ENCODE assay signal across 20 cellular contexts in genomic region chr10:21579291-21579690, GRCh38. TPM values are rescaled to one million over a fixed set of nuclear protein-coding genes. Genes with fewer than 3 reads are reported as not detected.
DNase-seq lines count a peak whose midpoint lies in the region; ATAC-seq, FAIRE-seq and TF ChIP-seq lines count a peak whose summit lies in the region.
"Had no signal": no experiment of that assay in that cellular context is flagged by ENCODE, and none has a peak within 500 bp of the region (broad histone marks: within the 10 kb centered on the region; RNA-seq: fewer than 3 reads in every experiment).

No MANE protein-coding gene starts in this region.

- no peak for FAIRE-seq in astrocyte (lab: Jason Lieb, UNC)
- FAIRE-seq: D721Med, GM12892, H54, HTR-8/SVneo had no signal

- no peak overlapping the region for H3K9ac ChIP-seq in astrocyte (ENCODE audit: low read length)

- H3K4me3 Mint-ChIP-seq in activated CD4-positive, alpha-beta T cell treated with anti-CD3 and anti-CD28 coated beads, Interleukin-2, amount 10 ng/mL, durations not matched to agents 7 days and 5 days, result no peak overlapping the region
- no peak overlapping the region for H3K4me3 Mint-ChIP-seq in GM23338
- H3K4me3 Mint-ChIP-seq in astrocyte (ENCODE audit: unreplicated experiment), result no peak overlapping the region
- H3K4me3 Mint-ChIP-seq in progenitor cell of endocrine pancreas (ENCODE audit: low read depth), result no peak overlapping the region
- H3K4me3 Mint-ChIP-seq: CD8-positive, alpha-beta memory T cell had no signal

- no peak overlapping the region for H2AFZ ChIP-seq in GM23338
- H2AFZ ChIP-seq in astrocyte (ENCODE audit: low read depth, low read length), result no peak overlapping the region

- DNase-seq in activated CD4-positive, alpha-beta T cell treated with anti-CD3 and anti-CD28 coated beads, Interleukin-2, amount 10 ng/mL, durations not matched to agents 7 days and 5 days, result no peak
- DNase-seq in activated CD4-positive, alpha-beta T cell treated with anti-CD3 and anti-CD28 coated beads for 4 hours, result no peak
- no peak for DNase-seq in GM23338 (ENCODE audit: low spot score)
- DNase-seq in astrocyte (ENCODE audit: low read depth), result no peak
- no peak for DNase-seq in progenitor cell of endocrine pancreas (ENCODE audit: low spot score, unreplicated experiment)
- DNase-seq in GM19240 (ENCODE audit: insufficient read length, low spot score), result no peak
- no peak for DNase-seq in NCI-H524 (lab: John Stamatoyannopoulos, UW)
- DNase-seq in HuH-7.5 (ENCODE audit: low spot score), result no peak
- DNase-seq: CD8-positive, alpha-beta memory T cell; DMS79 treated with DMSO at 0.1 percent for 48 hours; KG1; NCI-H146; NCI-H510A treated with DMSO at 0.1 percent for 48 hours had no signal

- no peak overlapping the region for H3K4me3 ChIP-seq in GM23338
- H3K4me3 ChIP-seq in astrocyte (ENCODE audit: insufficient read depth, low read depth, low read length), result no peak overlapping the region

- no peak for TF ChIP-seq CTCF in GM23338 (conservative IDR thresholded peaks at IDR 0.05; ENCODE audit: low read depth in 2 of 2)
- no peak for TF ChIP-seq CTCF in astrocyte (IDR thresholded peaks at IDR 0.05; ENCODE audit: insufficient read depth, low read depth, low read length)
- TF ChIP-seq CTCF in progenitor cell of endocrine pancreas (IDR thresholded peaks at IDR 0.05; ENCODE audit: unreplicated experiment), result no peak

- no peak overlapping the region for H3K4me2 ChIP-seq in GM23338
- no peak overlapping the region for H3K4me2 ChIP-seq in astrocyte (ENCODE audit: low read length)

- 0 out of 2 replicates have a peak, but pooled peaks cover 7% of the 10 kb centered on the region for H3F3A ChIP-seq in GM23338 (replicated peaks; ENCODE audit: low read depth)

- H3K79me2 ChIP-seq in GM23338 (replicated peaks; ENCODE audit: insufficient read depth), result peaks cover 100% of the 10 kb centered on the region
- peaks cover 95% of the 10 kb centered on the region for H3K79me2 ChIP-seq in astrocyte (ENCODE audit: insufficient read depth, low read length)

- H3K9me3 Mint-ChIP-seq in activated CD4-positive, alpha-beta T cell treated with anti-CD3 and anti-CD28 coated beads, Interleukin-2, amount 10 ng/mL, durations not matched to agents 7 days and 5 days, result peaks cover 10% of the 10 kb centered on the region
- peaks cover 3% of the 10 kb centered on the region; the same call in 1 of the 3 replicates for H3K9me3 Mint-ChIP-seq in GM23338
- H3K9me3 Mint-ChIP-seq in astrocyte (ENCODE audit: unreplicated experiment), result no peaks in the 10 kb centered on the region
- H3K9me3 Mint-ChIP-seq in progenitor cell of endocrine pancreas (ENCODE audit: low read depth), result peaks cover 10% of the 10 kb centered on the region

- peaks cover 52% of the 10 kb centered on the region for H3K36me3 Mint-ChIP-seq in activated CD4-positive, alpha-beta T cell treated with anti-CD3 and anti-CD28 coated beads, Interleukin-2, amount 10 ng/mL, durations not matched to agents 7 days and 5 days (ENCODE audit: low read depth)
- peaks cover 38% of the 10 kb centered on the region for H3K36me3 Mint-ChIP-seq in GM23338 (ENCODE audit: low read depth)
- peaks cover 3% of the 10 kb centered on the region for H3K36me3 Mint-ChIP-seq in astrocyte (ENCODE audit: low read depth, unreplicated experiment)
- H3K36me3 Mint-ChIP-seq in progenitor cell of endocrine pancreas (ENCODE audit: insufficient read depth), result peaks cover 20% of the 10 kb centered on the region

- CTCF ChIA-PET in activated CD4-positive, alpha-beta T cell treated with anti-CD3 and anti-CD28 coated beads, Interleukin-2, amount 10 ng/mL, durations not matched to agents 7 days and 5 days (lab: Charles Lee), result interaction anchor here (0.7 kb wide), 1 partner anchor 835 kb away, joined by 3 read pairs; no protein-coding TSS in a partner anchor

- POLR2A ChIA-PET in activated CD4-positive, alpha-beta T cell treated with anti-CD3 and anti-CD28 coated beads, Interleukin-2, amount 10 ng/mL, durations not matched to agents 7 days and 5 days (lab: Charles Lee), result no interaction called here

- H3K27me3 ChIP-seq in GM23338 (ENCODE audit: insufficient read depth) (no peaks in the 10 kb centered on the region), astrocyte (ENCODE audit: insufficient read depth, low read length) (no peaks in the 10 kb centered on the region)

- H3K36me3 ChIP-seq in GM23338 (ENCODE audit: insufficient read depth) (no peaks in the 10 kb centered on the region), astrocyte (ENCODE audit: insufficient read depth, low read length) (peaks cover 3% of the 10 kb centered on the region)

- peak overlapping the region; percentile 37 for H3K27ac Mint-ChIP-seq in activated CD4-positive, alpha-beta T cell treated with anti-CD3 and anti-CD28 coated beads, Interleukin-2, amount 10 ng/mL, durations not matched to agents 7 days and 5 days
- H3K27ac Mint-ChIP-seq in GM23338 (no peak overlapping the region), astrocyte (ENCODE audit: unreplicated experiment) (peak overlapping the region; percentile 18), progenitor cell of endocrine pancreas (peak overlapping the region; percentile 53)

- H3K4me1 ChIP-seq in GM23338 (ENCODE audit: insufficient read depth) (0 out of 2 replicates have a peak, but pooled peaks cover 3% of the 10 kb centered on the region), astrocyte (ENCODE audit: insufficient read depth, low read length) (no peaks in the 10 kb centered on the region)

- no peaks in the 10 kb centered on the region for H3K9me3 ChIP-seq in astrocyte (ENCODE audit: insufficient read depth, low read depth, low read length)

- peaks cover 24% of the 10 kb centered on the region for H3K4me1 Mint-ChIP-seq in activated CD4-positive, alpha-beta T cell treated with anti-CD3 and anti-CD28 coated beads, Interleukin-2, amount 10 ng/mL, durations not matched to agents 7 days and 5 days
- H3K4me1 Mint-ChIP-seq in GM23338 (no peaks in the 10 kb centered on the region), astrocyte (ENCODE audit: low read depth, unreplicated experiment) (peaks cover 13% of the 10 kb centered on the region), progenitor cell of endocrine pancreas (ENCODE audit: low read depth) (peaks cover 17% of the 10 kb centered on the region)

- no peak for ATAC-seq in GM23338
- ATAC-seq: Panc1 had no signal

- no peaks in the 10 kb centered on the region for H3K27me3 Mint-ChIP-seq in activated CD4-positive, alpha-beta T cell treated with anti-CD3 and anti-CD28 coated beads, Interleukin-2, amount 10 ng/mL, durations not matched to agents 7 days and 5 days
- H3K27me3 Mint-ChIP-seq in GM23338 (ENCODE audit: insufficient read depth, low read depth, poor library complexity), result peaks cover 7% of the 10 kb centered on the region
- H3K27me3 Mint-ChIP-seq in astrocyte (ENCODE audit: low read depth, unreplicated experiment), result no peaks in the 10 kb centered on the region
- no peaks in the 10 kb centered on the region for H3K27me3 Mint-ChIP-seq in progenitor cell of endocrine pancreas
- H3K27me3 Mint-ChIP-seq: CD8-positive, alpha-beta memory T cell had no signal

- H3K27ac ChIP-seq in GM23338 (ENCODE audit: low read depth) (peak overlapping the region; percentile 78), astrocyte (ENCODE audit: low read depth, low read length) (no peak overlapping the region)
- H3K27ac ChIP-seq: 22Rv1, HL-60 had no signal

- H4K20me1 ChIP-seq in GM23338 (replicated peaks; ENCODE audit: insufficient read depth) (peaks cover 19% of the 10 kb centered on the region; the same call in 1 of the 2 replicates), astrocyte (ENCODE audit: insufficient read depth, low read length) (peaks cover 67% of the 10 kb centered on the region)

- H3K9me2 ChIP-seq in GM23338 (ENCODE audit: insufficient read depth), result no peaks in the 10 kb centered on the region

TF ChIP-seq in GM23338, 12 proteins besides CTCF, POLR2A, EP300 and RAD21 (continues in another document):
- TF ChIP-seq EZH2 (IDR thresholded peaks at IDR 0.05; ENCODE audit: low read depth, unreplicated experiment) (no peak), ZNF331 (CRISPR knock-in tag; IDR thresholded peaks at IDR 0.05; ENCODE audit: low read depth) (no peak), STAT1 (IDR thresholded peaks at IDR 0.05; ENCODE audit: unreplicated experiment) (no peak), NANOG (IDR thresholded peaks at IDR 0.05; ENCODE audit: borderline replicate concordance) (no peak)

RNA-seq across cellular contexts. Expression of gene MLLT10, which starts 45.3 kb away (rescaled TPM):
- total RNA-seq in activated CD4-positive, alpha-beta T cell treated with anti-CD3 and anti-CD28 coated beads, Interleukin-2, amount 10 ng/mL, durations not matched to agents 7 days and 5 days, result 10 to 100 TPM; 44.1 to 47.2 TPM
- 54.1 and 55.4 TPM in 2 replicates for total RNA-seq in GM23338 (2014; rRNA removed; shearing (Covaris generic))
- 26.1 and 28.8 TPM in 2 replicates for polyA plus RNA-seq in GM23338 (2016; fragmentation: Nextera tagmentation; extraction: Ambion mirVana)
- total RNA-seq in astrocyte, result 33.7 and 46.9 TPM in 2 replicates
- 55.7 and 65.6 TPM in 2 replicates for total RNA-seq in progenitor cell of endocrine pancreas

RNA-seq across cellular contexts. Expression of gene SKIDA1, which starts 53.8 kb away (rescaled TPM):
- total RNA-seq in activated CD4-positive, alpha-beta T cell treated with anti-CD3 and anti-CD28 coated beads, Interleukin-2, amount 10 ng/mL, durations not matched to agents 7 days and 5 days, result under 1 TPM; 0.12 to 0.33 TPM
- total RNA-seq in GM23338 (2014; rRNA removed; shearing (Covaris generic)), result 2.3 and 3.5 TPM in 2 replicates
- 0.94 and 1.5 TPM in 2 replicates for polyA plus RNA-seq in GM23338 (2016; fragmentation: Nextera tagmentation; extraction: Ambion mirVana)
- total RNA-seq in astrocyte (5.9 and 7.8 TPM in 2 replicates), progenitor cell of endocrine pancreas (13.6 and 15.3 TPM in 2 replicates)
